In the genomic region with DNA sequence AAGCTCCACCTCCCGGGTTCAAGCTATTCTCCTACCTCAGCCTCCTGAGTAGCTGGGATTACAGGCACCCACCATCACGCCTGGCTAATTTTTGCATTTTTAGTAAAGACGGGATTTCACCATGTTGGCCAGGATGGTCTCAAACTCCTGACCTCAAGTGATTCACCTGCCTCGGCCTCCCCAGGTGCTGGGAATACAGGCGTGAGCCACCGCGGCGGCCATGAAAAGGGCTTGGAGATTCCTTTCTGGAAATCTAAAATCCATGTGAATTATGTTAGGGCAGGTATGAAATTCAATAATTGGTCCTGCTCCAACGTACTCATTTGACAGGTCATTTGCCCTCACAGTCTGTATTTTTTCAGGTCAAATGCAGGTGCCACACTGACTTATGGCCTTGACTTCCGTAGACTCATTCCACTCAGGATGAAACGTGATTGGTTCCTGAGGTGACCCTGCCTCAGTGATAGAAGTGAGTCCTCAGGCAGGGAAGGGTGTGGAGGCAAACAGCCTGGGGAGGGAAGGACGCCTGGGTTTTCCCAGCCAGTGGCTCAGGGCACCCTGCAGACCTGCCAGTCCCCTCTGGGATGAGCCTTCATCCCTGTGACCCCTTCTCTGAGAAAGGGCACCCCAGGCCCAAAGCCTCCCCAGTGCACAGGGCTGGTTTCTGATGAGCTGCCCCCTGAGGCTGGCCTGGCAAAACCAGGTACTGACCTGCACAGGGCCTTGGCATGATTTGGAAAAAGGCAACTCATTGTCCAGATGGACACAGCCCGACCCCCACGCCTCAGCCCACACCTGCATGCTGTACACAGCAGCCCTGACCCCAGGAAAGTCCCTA, we compare ENCODE assay signal across 1 cellular context.
TF ChIP-seq lines count a peak whose summit lies in the region.

No MANE protein-coding gene starts in this region.

TF ChIP-seq in HepG2, 621 proteins besides CTCF, POLR2A, EP300 and RAD21 (continued from another document):
- TF ChIP-seq, protein P1, sequence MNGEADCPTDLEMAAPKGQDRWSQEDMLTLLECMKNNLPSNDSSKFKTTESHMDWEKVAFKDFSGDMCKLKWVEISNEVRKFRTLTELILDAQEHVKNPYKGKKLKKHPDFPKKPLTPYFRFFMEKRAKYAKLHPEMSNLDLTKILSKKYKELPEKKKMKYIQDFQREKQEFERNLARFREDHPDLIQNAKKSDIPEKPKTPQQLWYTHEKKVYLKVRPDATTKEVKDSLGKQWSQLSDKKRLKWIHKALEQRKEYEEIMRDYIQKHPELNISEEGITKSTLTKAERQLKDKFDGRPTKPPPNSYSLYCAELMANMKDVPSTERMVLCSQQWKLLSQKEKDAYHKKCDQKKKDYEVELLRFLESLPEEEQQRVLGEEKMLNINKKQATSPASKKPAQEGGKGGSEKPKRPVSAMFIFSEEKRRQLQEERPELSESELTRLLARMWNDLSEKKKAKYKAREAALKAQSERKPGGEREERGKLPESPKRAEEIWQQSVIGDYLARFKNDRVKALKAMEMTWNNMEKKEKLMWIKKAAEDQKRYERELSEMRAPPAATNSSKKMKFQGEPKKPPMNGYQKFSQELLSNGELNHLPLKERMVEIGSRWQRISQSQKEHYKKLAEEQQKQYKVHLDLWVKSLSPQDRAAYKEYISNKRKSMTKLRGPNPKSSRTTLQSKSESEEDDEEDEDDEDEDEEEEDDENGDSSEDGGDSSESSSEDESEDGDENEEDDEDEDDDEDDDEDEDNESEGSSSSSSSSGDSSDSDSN (CRISPR knock-in tag; IDR thresholded peaks at IDR 0.05) = 0 out of 2 replicates have a peak, but pooled peaks have one; percentile 28
- peak; percentile 15 for TF ChIP-seq IKZF4 (CRISPR knock-in tag; IDR thresholded peaks at IDR 0.05; ENCODE audit: borderline replicate concordance, low read depth, not compliant biosample characterization)
